ENCODE assay signal across 3 cellular contexts in genomic region chr7:45349102-45349501, GRCh38.
TF ChIP-seq lines count a peak whose summit lies in the region.

No MANE protein-coding gene starts in this region.

TF ChIP-seq in A549, 52 proteins besides CTCF, POLR2A, EP300 and RAD21:
- TF ChIP-seq, protein P1, sequence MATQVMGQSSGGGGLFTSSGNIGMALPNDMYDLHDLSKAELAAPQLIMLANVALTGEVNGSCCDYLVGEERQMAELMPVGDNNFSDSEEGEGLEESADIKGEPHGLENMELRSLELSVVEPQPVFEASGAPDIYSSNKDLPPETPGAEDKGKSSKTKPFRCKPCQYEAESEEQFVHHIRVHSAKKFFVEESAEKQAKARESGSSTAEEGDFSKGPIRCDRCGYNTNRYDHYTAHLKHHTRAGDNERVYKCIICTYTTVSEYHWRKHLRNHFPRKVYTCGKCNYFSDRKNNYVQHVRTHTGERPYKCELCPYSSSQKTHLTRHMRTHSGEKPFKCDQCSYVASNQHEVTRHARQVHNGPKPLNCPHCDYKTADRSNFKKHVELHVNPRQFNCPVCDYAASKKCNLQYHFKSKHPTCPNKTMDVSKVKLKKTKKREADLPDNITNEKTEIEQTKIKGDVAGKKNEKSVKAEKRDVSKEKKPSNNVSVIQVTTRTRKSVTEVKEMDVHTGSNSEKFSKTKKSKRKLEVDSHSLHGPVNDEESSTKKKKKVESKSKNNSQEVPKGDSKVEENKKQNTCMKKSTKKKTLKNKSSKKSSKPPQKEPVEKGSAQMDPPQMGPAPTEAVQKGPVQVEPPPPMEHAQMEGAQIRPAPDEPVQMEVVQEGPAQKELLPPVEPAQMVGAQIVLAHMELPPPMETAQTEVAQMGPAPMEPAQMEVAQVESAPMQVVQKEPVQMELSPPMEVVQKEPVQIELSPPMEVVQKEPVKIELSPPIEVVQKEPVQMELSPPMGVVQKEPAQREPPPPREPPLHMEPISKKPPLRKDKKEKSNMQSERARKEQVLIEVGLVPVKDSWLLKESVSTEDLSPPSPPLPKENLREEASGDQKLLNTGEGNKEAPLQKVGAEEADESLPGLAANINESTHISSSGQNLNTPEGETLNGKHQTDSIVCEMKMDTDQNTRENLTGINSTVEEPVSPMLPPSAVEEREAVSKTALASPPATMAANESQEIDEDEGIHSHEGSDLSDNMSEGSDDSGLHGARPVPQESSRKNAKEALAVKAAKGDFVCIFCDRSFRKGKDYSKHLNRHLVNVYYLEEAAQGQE (IDR thresholded peaks at IDR 0.05), result peak; percentile 56; the same call in 1 of the 2 replicates
- no peak for TF ChIP-seq RFX5 (IDR thresholded peaks at IDR 0.05)
- no peak for TF ChIP-seq PHF8 (IDR thresholded peaks at IDR 0.05; ENCODE audit: borderline replicate concordance, low read depth)
- no peak for TF ChIP-seq ZSCAN20 (CRISPR knock-in tag; IDR thresholded peaks at IDR 0.05)

TF ChIP-seq in HCT116, 20 proteins besides CTCF, POLR2A, EP300 and RAD21:
- no peak for TF ChIP-seq SRF (IDR thresholded peaks at IDR 0.05; ENCODE audit: low read depth)
- TF ChIP-seq, protein P1 (IDR thresholded peaks at IDR 0.05; ENCODE audit: low read depth), result peak; percentile 28

TF ChIP-seq in K562, 482 proteins besides CTCF, POLR2A, EP300 and RAD21:
- TF ChIP-seq DDX20 (tag; IDR thresholded peaks at IDR 0.05; ENCODE audit: low read depth) (no peak), KLF16 (IDR thresholded peaks at IDR 0.05) (no peak), NFRKB (IDR thresholded peaks at IDR 0.05; ENCODE audit: low read depth) (no peak), EHMT2 (IDR thresholded peaks at IDR 0.05) (0 out of 2 replicates have a peak, but pooled peaks have one; percentile 16)
